In the genomic region with DNA sequence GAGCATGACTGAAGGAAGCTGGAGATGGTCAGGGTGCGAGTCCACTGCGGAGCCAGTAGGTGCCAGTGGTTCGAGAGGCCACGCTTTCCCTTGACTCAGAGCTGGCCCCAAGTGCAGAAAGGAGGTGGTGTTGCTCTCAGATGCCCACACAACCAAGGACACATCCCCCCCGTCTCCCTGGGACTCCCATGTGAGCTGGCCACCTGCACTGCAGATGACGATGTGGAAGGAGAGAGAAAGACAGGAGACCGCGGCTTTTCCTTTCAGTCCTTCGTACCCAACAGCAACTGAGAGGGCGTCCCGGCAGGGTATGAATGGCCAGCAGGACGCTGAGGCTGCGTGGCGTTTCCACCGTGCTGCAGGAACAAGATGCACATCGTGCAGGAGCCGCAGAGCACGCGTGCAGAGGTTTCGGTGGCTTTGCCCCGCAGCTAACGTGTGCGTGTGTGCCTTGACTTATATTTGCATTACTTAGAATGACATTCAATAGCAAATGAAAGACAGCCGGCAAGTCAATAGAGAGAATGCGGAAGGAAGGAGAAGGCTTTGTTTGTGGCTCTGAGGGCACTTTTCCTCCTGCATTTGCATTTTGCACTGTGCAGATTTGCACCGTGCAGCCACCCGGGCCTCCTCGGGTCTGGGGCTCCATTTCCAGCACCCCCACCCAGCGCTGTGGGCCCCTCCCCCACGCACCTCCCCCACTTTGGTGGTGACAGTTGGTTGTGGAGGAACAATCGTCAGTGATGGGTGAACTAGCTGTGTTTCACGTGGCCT, we compare ENCODE assay signal across 9 cellular contexts. TPM values are rescaled to one million over a fixed set of nuclear protein-coding genes. Genes with fewer than 3 reads are reported as not detected.
A peak's percentile ranks its signal among the peaks of the same experiment; 100 is the strongest.
DNase-seq lines count a peak whose midpoint lies in the region; ATAC-seq and TF ChIP-seq lines count a peak whose summit lies in the region.
"Had no signal": no experiment of that assay in that cellular context is flagged by ENCODE, and none has a peak within 500 bp of the region (broad histone marks: within the 10 kb centered on the region; RNA-seq: fewer than 3 reads in every experiment).

No MANE protein-coding gene starts in this region.

- TF ChIP-seq CTCF in osteocyte (IDR thresholded peaks at IDR 0.05) = no peak

- DNase-seq in DMS53 (lab: John Stamatoyannopoulos, UW) (peak; percentile 30), DMS53 treated with DMSO at 0.1 percent for 48 hours (lab: John Stamatoyannopoulos, UW; ENCODE audit: unreplicated experiment) (no peak), T-helper 17 cell (no peak), naive B cell (peak; percentile 33), HEK293T (ENCODE audit: extremely low spot score) (no peak), osteocyte (ENCODE audit: extremely low spot score, unreplicated experiment) (no peak)

- CTCF ChIA-PET in HEK293T (lab: Yijun Ruan, JAX) = no interaction called here

- H3K4me3 Mint-ChIP-seq in T-helper 17 cell (peak overlapping the region; percentile 85), naive B cell (peak overlapping the region; percentile 40 to 91 (median 86)), osteocyte (ENCODE audit: unreplicated experiment) (no peak overlapping the region)

- no peaks in the 10 kb centered on the region for H3K9me3 Mint-ChIP-seq in naive B cell
- no peaks in the 10 kb centered on the region for H3K9me3 Mint-ChIP-seq in osteocyte (ENCODE audit: unreplicated experiment)

- H3K36me3 Mint-ChIP-seq in T-helper 17 cell (ENCODE audit: low read depth) (no peaks in the 10 kb centered on the region), naive B cell (no peaks in the 10 kb centered on the region), osteocyte (ENCODE audit: unreplicated experiment) (no peaks in the 10 kb centered on the region)

- no peaks in the 10 kb centered on the region for H3K9me3 ChIP-seq in T-helper 17 cell (ENCODE audit: control insufficient read depth, low read length, poor library complexity, severe bottlenecking)

- ATAC-seq in GM21786 (IDR thresholded peaks at IDR 0.05; ENCODE audit: unreplicated experiment) (peak; percentile 51), T-helper 17 cell (peak; percentile 50), naive B cell (ENCODE audit: low read depth in 2 of 2) (peak; percentile 78 to 79), HG03571 (IDR thresholded peaks at IDR 0.05; ENCODE audit: unreplicated experiment) (no peak)

- H3K27ac Mint-ChIP-seq in T-helper 17 cell (no peak overlapping the region), naive B cell (peak overlapping the region in 1 of 6 donors; percentile 70), osteocyte (ENCODE audit: unreplicated experiment) (no peak overlapping the region)

- POLR2A ChIA-PET in HEK293T (lab: Yijun Ruan, JAX) = no interaction called here

- H3K27me3 Mint-ChIP-seq in T-helper 17 cell (peaks cover 31% of the 10 kb centered on the region), naive B cell (peaks cover 13 to 43% (median 35%) of the 10 kb centered on the region in 3 donors), osteocyte (ENCODE audit: unreplicated experiment) (peaks cover 26% of the 10 kb centered on the region)

- H3K4me1 Mint-ChIP-seq in T-helper 17 cell = peaks cover 5% of the 10 kb centered on the region
- peaks cover 16 to 18% (median 16%) of the 10 kb centered on the region in 3 donors for H3K4me1 Mint-ChIP-seq in naive B cell
- no peaks in the 10 kb centered on the region for H3K4me1 Mint-ChIP-seq in osteocyte (ENCODE audit: unreplicated experiment)

TF ChIP-seq in HEK293T, 16 proteins besides CTCF, POLR2A, EP300 and RAD21:
- TF ChIP-seq NFRKB (IDR thresholded peaks at IDR 0.05) (no peak), LEF1 (IDR thresholded peaks at IDR 0.05; ENCODE audit: borderline replicate concordance) (no peak), ELF4 (IDR thresholded peaks at IDR 0.05) (no peak), SP1 (IDR thresholded peaks at IDR 0.05) (no peak), HDGF (IDR thresholded peaks at IDR 0.05; ENCODE audit: borderline replicate concordance) (no peak), FOXA1 (IDR thresholded peaks at IDR 0.05) (no peak), ZNF384 (IDR thresholded peaks at IDR 0.05) (no peak), SUZ12 (IDR thresholded peaks at IDR 0.05) (no peak)
TF ChIP-seq in HEK293T: peak in this region for 0.

RNA-seq across cellular contexts. Expression of gene BHLHE23, which starts 26.3 kb away (rescaled TPM):
- total RNA-seq in T-helper 17 cell = not detected
- not detected for polyA plus RNA-seq in naive B cell (ENCODE audit: low read depth in 6 of 6)
- not detected in 2 replicates for total RNA-seq in osteocyte
- total RNA-seq: myocyte had no signal

Comparison
In these comparisons a context has a peak if more than half of its experiments do, and no peak if none do; other contexts are left out.
1. DNase-seq: peak in DMS53 (single experiment) and naive B cell (single experiment); none in DMS53 treated with DMSO at 0.1 percent for 48 hours (single experiment), T-helper 17 cell (0 of 3), HEK293T (single experiment) and osteocyte (single experiment).